Comparison of ENCODE assay signal across 9 cellular contexts in genomic region chr12:30806989-30807694, GRCh38. TPM values are rescaled to one million over a fixed set of nuclear protein-coding genes. Genes with fewer than 3 reads are reported as not detected.
A peak's percentile ranks its signal among the peaks of the same experiment; 100 is the strongest.
DNase-seq lines count a peak whose midpoint lies in the region; ATAC-seq and TF ChIP-seq lines count a peak whose summit lies in the region.
"Had no signal": no experiment of that assay in that cellular context is flagged by ENCODE, and none has a peak within 500 bp of the region (broad histone marks: within the 10 kb centered on the region; RNA-seq: fewer than 3 reads in every experiment).

No MANE protein-coding gene starts in this region.

- H3K27me3 ChIP-seq in CD4-positive, alpha-beta T cell (ENCODE audit: control insufficient read depth, insufficient read depth, low read length) = no peaks in the 10 kb centered on the region
- no peaks in the 10 kb centered on the region for H3K27me3 ChIP-seq in body of pancreas

- no peak overlapping the region for H3K4me3 ChIP-seq in body of pancreas
- H3K4me3 ChIP-seq: skin epidermis had no signal

- 52 to 55% methylated on average over 7 of the region's 7 CpGs for WGBS in body of pancreas, 2 donors

- TF ChIP-seq POLR2A in body of pancreas (IDR thresholded peaks at IDR 0.05) = no peak

- H3K4me1 Mint-ChIP-seq in CD4-positive, alpha-beta T cell (ENCODE audit: low read depth) = no peaks in the 10 kb centered on the region

- peaks cover 4% of the 10 kb centered on the region for H3K4me1 ChIP-seq in body of pancreas

- peak in 1 of 10 experiments; percentile 9 for DNase-seq in CD4-positive, alpha-beta T cell
- peak; percentile 35 for DNase-seq in NOMO-1 treated with DMSO at 0.1 percent for 48 hours (lab: John Stamatoyannopoulos, UW; ENCODE audit: unreplicated experiment)
- peak; percentile 53 to 67 (median 60) for DNase-seq in body of pancreas
- peak; percentile 73 for DNase-seq in iris pigment epithelial cell (ENCODE audit: low read depth)
- DNase-seq in stimulated activated naive CD8-positive, alpha-beta T cell treated with anti-CD3 and anti-CD28 coated beads, Interleukin-15, Interleukin-2, amounts not matched to agents 100 U/mL and 50 U/mL, for 24 hours = no peak
- DNase-seq in GM19240 (ENCODE audit: insufficient read length, low spot score) = no peak

- H3K36me3 ChIP-seq in body of pancreas (replicated peaks in 1 of 2; ENCODE audit: insufficient read depth in 1 of 2, low read depth in 2 of 2) = no peaks in the 10 kb centered on the region

- CTCF ChIA-PET in CD4-positive, alpha-beta T cell (lab: Charles Lee) = interaction anchor here (0.7 kb wide), 1 partner anchor 19 kb away, joined by 5 read pairs; no protein-coding TSS in a partner anchor

- H3K4me3 Mint-ChIP-seq in CD4-positive, alpha-beta T cell = no peak overlapping the region

- POLR2A ChIA-PET in CD4-positive, alpha-beta T cell (lab: Charles Lee) = no interaction called here

- TF ChIP-seq EP300 in Ishikawa (IDR thresholded peaks at IDR 0.05; ENCODE audit: borderline replicate concordance) = no peak

- H3K9me3 ChIP-seq in CD4-positive, alpha-beta T cell (ENCODE audit: control insufficient read depth, low read length) = no peaks in the 10 kb centered on the region
- H3K9me3 ChIP-seq in body of pancreas = no peaks in the 10 kb centered on the region

- no peaks in the 10 kb centered on the region for H3K9me3 Mint-ChIP-seq in CD4-positive, alpha-beta T cell

- intact Hi-C loops in CD4-positive, alpha-beta T cell (cut with DNase I, micrococcal nuclease) = loop anchor here (1.0 to 2.0 kb wide), 6 partner anchors 52 to 1498 kb away; partner anchors contain the start of gene CAPRIN2 (in 1 of the 2)
- intact Hi-C loops in body of pancreas (cut with DNase I) = loop anchor here (10.0 kb wide), 1 partner anchor 1282 kb away; no protein-coding TSS in a partner anchor

- H3K27me3 Mint-ChIP-seq in CD4-positive, alpha-beta T cell = peaks cover 12% of the 10 kb centered on the region

- no peak overlapping the region for H3K27ac Mint-ChIP-seq in CD4-positive, alpha-beta T cell

- peak; percentile 86 for TF ChIP-seq CTCF in CD4-positive, alpha-beta T cell (IDR thresholded peaks at IDR 0.05)
- peak; percentile 56 to 98 (median 92) for TF ChIP-seq CTCF in body of pancreas (IDR thresholded peaks at IDR 0.05)

- H3K36me3 Mint-ChIP-seq in CD4-positive, alpha-beta T cell (ENCODE audit: low read depth) = no peaks in the 10 kb centered on the region

- no peak overlapping the region for H3K27ac ChIP-seq in CD4-positive, alpha-beta T cell (ENCODE audit: low read depth, low read length)
- no peak overlapping the region for H3K27ac ChIP-seq in body of pancreas
- H3K27ac ChIP-seq: skin epidermis had no signal

- peak; percentile 60 for ATAC-seq in CD4-positive, alpha-beta T cell (ENCODE audit: poor library complexity)
- peak; percentile 78 for ATAC-seq in GM18868 (IDR thresholded peaks at IDR 0.05; ENCODE audit: unreplicated experiment)
- peak; percentile 81 for ATAC-seq in body of pancreas
- ATAC-seq in stimulated activated naive CD8-positive, alpha-beta T cell treated with anti-CD3 and anti-CD28 coated beads, Interleukin-15, Interleukin-2, amounts not matched to agents 100 U/mL and 50 U/mL, for 24 hours = peak; percentile 71

- TF ChIP-seq RAD21 in Ishikawa (IDR thresholded peaks at IDR 0.05; ENCODE audit: low read depth) = peak; percentile 98

TF ChIP-seq in Ishikawa, 13 proteins besides CTCF, POLR2A, EP300 and RAD21:
- TF ChIP-seq USF1 (IDR thresholded peaks at IDR 0.05) = no peak
- TF ChIP-seq ZBTB7A (IDR thresholded peaks at IDR 0.05; ENCODE audit: low read depth) = no peak

RNA-seq across cellular contexts. Expression of gene CAPRIN2, which starts 52.4 kb away (rescaled TPM):
- 10 to 100 TPM; 21.2 to 24.6 TPM for total RNA-seq in CD4-positive, alpha-beta T cell
- 10 to 100 TPM; 20.8 to 30.4 TPM for total RNA-seq in body of pancreas

Comparison
In these comparisons a context has a peak if more than half of its experiments do, and no peak if none do; other contexts are left out.
1. DNase-seq: peak in NOMO-1 treated with DMSO at 0.1 percent for 48 hours (single experiment), body of pancreas (4 of 4) and iris pigment epithelial cell (single experiment); none in stimulated activated naive CD8-positive, alpha-beta T cell treated with anti-CD3 and anti-CD28 coated beads, Interleukin-15, Interleukin-2, amounts not matched to agents 100 U/mL and 50 U/mL, for 24 hours (single experiment) and GM19240 (single experiment).
2. Peak in every context shown above with its lines, with median percentiles within 50 percentile points of each other: ATAC-seq.